Comparison of ENCODE assay signal across 21 cellular contexts in the genomic region with DNA sequence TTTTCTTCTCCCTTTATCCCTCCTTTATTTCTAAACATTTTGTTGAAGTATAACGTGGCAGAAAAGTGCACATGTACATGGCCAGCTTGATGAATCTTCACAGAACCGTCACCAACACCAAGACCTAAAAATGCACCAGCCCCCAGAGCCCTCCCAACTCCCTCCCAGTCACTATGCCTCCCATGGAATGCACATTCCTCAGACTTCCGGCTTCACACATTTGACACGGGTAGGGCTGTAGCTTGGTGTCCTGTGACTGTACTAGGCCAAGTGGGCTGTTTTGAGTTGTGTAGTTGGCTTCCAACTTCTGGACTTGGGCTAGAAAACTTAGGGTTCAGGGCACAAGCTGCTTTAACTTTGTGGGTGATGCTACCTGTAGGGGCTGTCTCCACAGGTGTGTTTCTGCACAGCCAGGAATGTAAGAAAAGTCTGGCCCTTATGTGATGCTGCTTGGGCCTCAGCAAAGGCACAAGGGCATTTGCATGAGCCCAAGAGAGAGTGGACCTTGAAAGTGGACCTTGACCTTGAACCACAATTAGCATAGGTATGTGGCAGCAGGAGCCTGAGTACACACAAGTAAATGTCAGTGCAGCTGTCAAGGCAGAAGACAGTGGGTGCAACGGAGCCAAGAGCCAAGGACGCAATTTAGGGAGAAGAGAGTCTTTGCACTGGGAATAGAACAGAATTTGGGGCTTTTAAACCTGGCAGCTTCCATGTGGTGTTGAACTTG.
A peak's percentile ranks its signal among the peaks of the same experiment; 100 is the strongest.
DNase-seq lines count a peak whose midpoint lies in the region; ATAC-seq and TF ChIP-seq lines count a peak whose summit lies in the region.
"Had no signal": no experiment of that assay in that cellular context is flagged by ENCODE, and none has a peak within 500 bp of the region (broad histone marks: within the 10 kb centered on the region; RNA-seq: fewer than 3 reads in every experiment).

No MANE protein-coding gene starts in this region.

- BruUV-seq in IMR-90 (replicated peaks; lab: Mats Ljungman, UMichigan) = no TSS peak

- WGBS in IMR-90 (ENCODE audit: extremely low coverage in 2 of 2, insufficient read length in 1 of 2), 2 experiments = 80% methylated on average over 2 of the region's 6 CpGs; no CpG with 5 or more reads in 1 of the 2 experiments
- whole genome bisulfite sequencing in right lobe of liver (ENCODE audit: insufficient coverage, low coverage, low lambda C conversion rate, missing lambda C conversion rate) = 66% methylated on average over 6 of the region's 6 CpGs

- no peaks in the 10 kb centered on the region for H4K20me1 ChIP-seq in IMR-90 (ENCODE audit: insufficient read depth, low read length)

- TF ChIP-seq RAD21 in IMR-90 (IDR thresholded peaks at IDR 0.05; ENCODE audit: low read length) = no peak

- TF ChIP-seq CTCF in IMR-90 (conservative IDR thresholded peaks at IDR 0.05; ENCODE audit: low read depth, low read length) (no peak), right lobe of liver (IDR thresholded peaks at IDR 0.05) (no peak)

- no peak overlapping the region for H2AK5ac ChIP-seq in IMR-90 (ENCODE audit: low read depth, low read length)

- H3K79me1 ChIP-seq in IMR-90 (ENCODE audit: low read depth in 1 of 2, low read length in 2 of 2) = no peaks in the 10 kb centered on the region

- intact Hi-C loops in IMR-90 (cut with micrococcal nuclease) = no loop called here
- intact Hi-C loops in right lobe of liver (cut with DNase I) = no loop called here
- intact Hi-C loops in sciatic nerve (cut with DNase I) = no loop called here

- H4K91ac ChIP-seq in IMR-90 (ENCODE audit: insufficient read depth, low read depth, low read length) = no peak overlapping the region

- POLR2A ChIA-PET in IMR-90 (lab: Charles Lee; ENCODE audit: unreplicated experiment) = interaction anchor here (0.6 kb wide), 1 partner anchor 404 kb away, joined by 8 read pairs; no protein-coding TSS in a partner anchor

- CTCF ChIA-PET in IMR-90 (lab: Yijun Ruan, JAX) = no interaction called here

- ATAC-seq in IMR-90 (ENCODE audit: low read depth) = peak; percentile 66
- peak; percentile 20 to 59 (median 24) for ATAC-seq in right lobe of liver
- no peak for ATAC-seq in sciatic nerve
- no peak for ATAC-seq in GM18517 (IDR thresholded peaks at IDR 0.05; ENCODE audit: unreplicated experiment)
- ATAC-seq: stimulated activated memory B cell treated with anti-CD40 and anti-IgM and Interleukin-4, amounts not matched to agents 10 μg/mL and 1 μg/mL and 100 μg/mL, for 72 hours had no signal

- no peak overlapping the region for H2BK15ac ChIP-seq in IMR-90 (ENCODE audit: low read depth, low read length)

- peak overlapping the region; percentile 29 for H2AFZ ChIP-seq in IMR-90 (replicated peaks; ENCODE audit: low read length, poor library complexity)
- H2AFZ ChIP-seq: neural progenitor cell had no signal

- H3K4ac ChIP-seq in IMR-90 (ENCODE audit: low read depth, low read length) = no peak overlapping the region

- no peak overlapping the region for H2BK120ac ChIP-seq in IMR-90 (ENCODE audit: low read depth, low read length)

- H3K4me3 ChIP-seq in IMR-90 (ENCODE audit: insufficient read depth, low read depth, low read length) (no peak overlapping the region), right lobe of liver (no peak overlapping the region)
- H3K4me3 ChIP-seq: adrenal gland, neural progenitor cell, upper lobe of left lung had no signal

- no peak overlapping the region for H3K4me2 ChIP-seq in IMR-90 (ENCODE audit: low read depth, low read length)
- H3K4me2 ChIP-seq: neural progenitor cell had no signal

- no peak overlapping the region for H2BK5ac ChIP-seq in IMR-90 (ENCODE audit: low read depth, low read length, poor library complexity, severe bottlenecking)

- H3K9me1 ChIP-seq in IMR-90 (ENCODE audit: insufficient read depth, low read length) = peaks cover 4% of the 10 kb centered on the region; the same call in 1 of the 2 replicates

- no peak overlapping the region for H3K14ac ChIP-seq in IMR-90 (replicated peaks; ENCODE audit: low read depth, low read length)

- H3K9me3 ChIP-seq in IMR-90 (ENCODE audit: control insufficient read depth, insufficient read depth, low read length) (no peaks in the 10 kb centered on the region), right lobe of liver (no peaks in the 10 kb centered on the region)
- H3K9me3 ChIP-seq: adrenal gland, upper lobe of left lung had no signal

- dilution Hi-C loops in IMR-90 (cut with HindIII; ENCODE audit: low sequenced_read_pairs, unreplicated experiment) = no loop called here

- TF ChIP-seq POLR2A in IMR-90 (IDR thresholded peaks at IDR 0.05; ENCODE audit: low read depth, low read length) (no peak), right lobe of liver (IDR thresholded peaks at IDR 0.05) (no peak)

- peaks cover 4% of the 10 kb centered on the region; the same call in 1 of the 2 replicates for H3K4me1 ChIP-seq in IMR-90 (ENCODE audit: control insufficient read depth, insufficient read depth, low read length)
- no peaks in the 10 kb centered on the region for H3K4me1 ChIP-seq in right lobe of liver
- H3K4me1 ChIP-seq: adrenal gland, neural progenitor cell had no signal

- H3K56ac ChIP-seq in IMR-90 (ENCODE audit: extremely low read depth, insufficient read depth, low read length) = no peak overlapping the region

- no peak overlapping the region for H4K5ac ChIP-seq in IMR-90 (ENCODE audit: low read depth, low read length)

- no peaks in the 10 kb centered on the region; the same call in 1 of the 2 replicates for H3K36me3 ChIP-seq in IMR-90 (ENCODE audit: control insufficient read depth, insufficient read depth, low read length)
- no peaks in the 10 kb centered on the region for H3K36me3 ChIP-seq in right lobe of liver
- H3K36me3 ChIP-seq: adrenal gland, neural progenitor cell, upper lobe of left lung had no signal

- H3K23ac ChIP-seq in IMR-90 (ENCODE audit: low read depth, low read length) = no peak overlapping the region

- DNase-seq in GM03348 (ENCODE audit: low spot score) (peak; percentile 59), IMR-90 (no peak), right lobe of liver (no peak), sciatic nerve (ENCODE audit: low spot score) (peak; percentile 27), NCI-H526 treated with DMSO at 0.1 percent for 48 hours (lab: John Stamatoyannopoulos, UW) (no peak), inferior parietal cortex (ENCODE audit: extremely low spot score) (no peak)
- DNase-seq: activated CD4-positive, CD25-positive, alpha-beta regulatory T cell; activated naive CD4-positive, alpha-beta T cell treated with Interleukin-2 at 50 U/mL for 16 hours; C1 segment of cervical spinal cord; COR-L47; foreskin melanocyte; NCI-H1048; NCI-H187; NCI-H510A; posterior cingulate gyrus; substantia nigra; upper lobe of left lung had no signal

- H3K27ac ChIP-seq in IMR-90 (ENCODE audit: insufficient read depth, low read length) (no peak overlapping the region), right lobe of liver (no peak overlapping the region)
- H3K27ac ChIP-seq: adrenal gland, neural progenitor cell, upper lobe of left lung had no signal

- H3K18ac ChIP-seq in IMR-90 (ENCODE audit: low read depth, low read length) = no peak overlapping the region

- H2AK9ac ChIP-seq in IMR-90 (replicated peaks; ENCODE audit: low read depth, low read length, poor library complexity) = peak overlapping the region; percentile 9

- no peak overlapping the region for H2BK20ac ChIP-seq in IMR-90 (ENCODE audit: low read depth, low read length)

- H3K27me3 ChIP-seq in IMR-90 (ENCODE audit: control insufficient read depth, insufficient read depth, low read length) (peaks cover 27% of the 10 kb centered on the region), right lobe of liver (no peaks in the 10 kb centered on the region)
- H3K27me3 ChIP-seq: adrenal gland, neural progenitor cell, upper lobe of left lung had no signal

- no peak overlapping the region for H3K9ac ChIP-seq in IMR-90 (ENCODE audit: low read depth, low read length)
- H3K9ac ChIP-seq: neural progenitor cell had no signal

- no peak overlapping the region for H4K8ac ChIP-seq in IMR-90 (ENCODE audit: low read depth in 2 of 2, low read length in 2 of 2)

- in situ Hi-C loops in IMR-90 (cut with MboI; ENCODE audit: low sequenced_read_pairs) = no loop called here

TF ChIP-seq in IMR-90, 13 proteins besides CTCF, POLR2A, EP300 and RAD21:
- TF ChIP-seq BHLHE40 (IDR thresholded peaks at IDR 0.05; ENCODE audit: low read depth, low read length) (no peak), CEBPB (IDR thresholded peaks at IDR 0.05; ENCODE audit: low read depth, low read length) (no peak), MAZ (IDR thresholded peaks at IDR 0.05; ENCODE audit: borderline replicate concordance, low read depth, low read length) (no peak), CHD1 (IDR thresholded peaks at IDR 0.05; ENCODE audit: low read depth, low read length) (no peak)

Comparison
In these comparisons a context has a peak if more than half of its experiments do, and no peak if none do; other contexts are left out.
1. DNase-seq: peak in GM03348 (single experiment) and sciatic nerve (single experiment); none in IMR-90 (single experiment), right lobe of liver (0 of 3), NCI-H526 treated with DMSO at 0.1 percent for 48 hours (single experiment) and inferior parietal cortex (single experiment).
2. ATAC-seq: peak in IMR-90 (single experiment) and right lobe of liver (4 of 4); none in sciatic nerve (single experiment) and GM18517 (single experiment).